1 cellular context compared by ENCODE assay signal in genomic region chr17:49001671-49002070, GRCh38.
TF ChIP-seq lines count a peak whose summit lies in the region.

No MANE protein-coding gene starts in this region.

TF ChIP-seq in A549, 52 proteins besides CTCF, POLR2A, EP300 and RAD21:
- TF ChIP-seq BCL3 (IDR thresholded peaks at IDR 0.05) (no peak), POLR2AphosphoS2 (conservative IDR thresholded peaks at IDR 0.05; ENCODE audit: low read length) (no peak), JUNB (IDR thresholded peaks at IDR 0.05) (no peak), CBX2 (IDR thresholded peaks at IDR 0.05; ENCODE audit: borderline replicate concordance, low read depth) (no peak), HOXB13 (CRISPR knock-in tag; IDR thresholded peaks at IDR 0.05; ENCODE audit: low read depth) (no peak), RNF2 (IDR thresholded peaks at IDR 0.05; ENCODE audit: borderline replicate concordance, low read depth) (no peak), ZC3H11A (IDR thresholded peaks at IDR 0.05) (no peak), HOXB5 (CRISPR knock-in tag; IDR thresholded peaks at IDR 0.05) (no peak), ZSCAN20 (CRISPR knock-in tag; IDR thresholded peaks at IDR 0.05) (no peak), NFE2L2 (conservative IDR thresholded peaks at IDR 0.05; ENCODE audit: low read length) (no peak), NR3C1 (IDR thresholded peaks at IDR 0.05) (no peak), JUN (IDR thresholded peaks at IDR 0.05) (no peak), ZNF302 (CRISPR knock-in tag; IDR thresholded peaks at IDR 0.05) (no peak), CEBPB (IDR thresholded peaks at IDR 0.05) (no peak), HEYL (CRISPR knock-in tag; IDR thresholded peaks at IDR 0.05) (no peak), PBX3 (IDR thresholded peaks at IDR 0.05) (no peak)
- TF ChIP-seq, protein P1, sequence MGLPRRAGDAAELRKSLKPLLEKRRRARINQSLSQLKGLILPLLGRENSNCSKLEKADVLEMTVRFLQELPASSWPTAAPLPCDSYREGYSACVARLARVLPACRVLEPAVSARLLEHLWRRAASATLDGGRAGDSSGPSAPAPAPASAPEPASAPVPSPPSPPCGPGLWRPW (IDR thresholded peaks at IDR 0.05): no peak
- TF ChIP-seq, protein P2, sequence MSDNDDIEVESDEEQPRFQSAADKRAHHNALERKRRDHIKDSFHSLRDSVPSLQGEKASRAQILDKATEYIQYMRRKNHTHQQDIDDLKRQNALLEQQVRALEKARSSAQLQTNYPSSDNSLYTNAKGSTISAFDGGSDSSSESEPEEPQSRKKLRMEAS (IDR thresholded peaks at IDR 0.05): no peak
